ENCODE assay signal across 2 cellular contexts in genomic region chr6:119126140-119126539, GRCh38.
TF ChIP-seq lines count a peak whose summit lies in the region.

No MANE protein-coding gene starts in this region.

TF ChIP-seq in HEK293, 187 proteins besides CTCF, POLR2A, EP300 and RAD21:
- TF ChIP-seq ZNF211 (tag by site-specific recombination; IDR thresholded peaks at IDR 0.05; ENCODE audit: low read depth) (no peak), ZBTB21 (tag by site-specific recombination; IDR thresholded peaks at IDR 0.05) (no peak), ZNF514 (tag by site-specific recombination; IDR thresholded peaks at IDR 0.05) (no peak), ZNF10 (tag by site-specific recombination; IDR thresholded peaks at IDR 0.05) (peak; percentile 96)

TF ChIP-seq in K562, 482 proteins besides CTCF, POLR2A, EP300 and RAD21:
- TF ChIP-seq FOXM1 (IDR thresholded peaks at IDR 0.05; ENCODE audit: low read depth) (peak; percentile 20; the same call in 1 of the 2 replicates), FOXM1 (CRISPR knock-in tag; IDR thresholded peaks at IDR 0.05; ENCODE audit: low read depth) (no peak), MITF (IDR thresholded peaks at IDR 0.05) (no peak), ZNF134 (CRISPR knock-in tag; conservative IDR thresholded peaks at IDR 0.05) (peak; percentile 91)
